ENCODE assay signal across 1 cellular context in genomic region chr4:2264481-2265041, GRCh38.
TF ChIP-seq lines count a peak whose summit lies in the region.

No MANE protein-coding gene starts in this region.

TF ChIP-seq in HepG2, 621 proteins besides CTCF, POLR2A, EP300 and RAD21:
- TF ChIP-seq USF2 (IDR thresholded peaks at IDR 0.05; ENCODE audit: low read depth, low read length) (no peak), USF2 (CRISPR knock-in tag; IDR thresholded peaks at IDR 0.05; ENCODE audit: borderline replicate concordance) (no peak), CREM (IDR thresholded peaks at IDR 0.05) (no peak), CREM (CRISPR knock-in tag; IDR thresholded peaks at IDR 0.05) (no peak)
